8 cellular contexts compared by ENCODE assay signal in the genomic region with DNA sequence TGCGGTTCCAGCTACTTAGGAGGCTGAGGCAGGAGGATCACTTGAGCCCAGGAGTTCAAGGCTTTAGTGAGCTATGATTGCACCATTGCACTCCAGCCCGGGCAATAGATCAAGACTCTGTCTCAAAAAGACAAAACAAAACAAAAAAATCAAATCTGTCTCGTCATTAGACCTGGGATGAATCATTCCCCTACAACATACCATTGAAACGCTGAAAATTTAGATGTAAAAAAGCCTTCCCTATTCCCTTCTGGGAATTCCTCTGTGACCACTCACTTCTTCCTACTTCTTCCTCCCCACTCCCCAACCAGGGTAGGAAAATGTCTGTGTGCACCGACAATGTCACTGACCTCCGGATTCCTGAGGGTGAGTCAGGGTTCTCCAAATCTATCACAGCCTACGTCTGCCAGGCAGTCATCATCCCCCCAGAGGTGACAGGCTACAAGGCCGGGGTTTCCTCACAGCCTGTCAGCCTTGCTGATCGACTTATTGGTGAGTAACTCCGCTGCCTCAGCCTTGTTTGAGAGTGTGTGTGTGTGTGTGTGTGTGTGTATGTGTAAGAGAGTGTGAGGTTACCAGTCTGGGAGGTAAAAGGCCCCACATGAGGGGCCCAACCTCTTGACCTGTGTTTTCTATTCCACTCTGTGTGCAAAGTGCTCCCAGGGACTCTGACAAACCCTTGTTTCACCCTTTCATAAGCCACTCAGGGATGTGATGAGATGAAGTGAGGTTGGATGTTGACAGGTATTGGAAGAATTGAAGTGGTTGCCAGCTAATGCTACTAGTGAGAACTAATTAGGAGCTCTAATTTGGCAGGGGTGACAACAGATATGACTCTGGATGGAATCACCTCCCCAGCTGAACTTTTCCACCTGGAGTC. TPM values are rescaled to one million over a fixed set of nuclear protein-coding genes. Genes with fewer than 3 reads are reported as not detected.
A peak's percentile ranks its signal among the peaks of the same experiment; 100 is the strongest.
DNase-seq lines count a peak whose midpoint lies in the region; ATAC-seq and TF ChIP-seq lines count a peak whose summit lies in the region.

No MANE protein-coding gene starts in this region.

- peak overlapping the region; percentile 89 for H3K27ac ChIP-seq in PC-9

- no peaks in the 10 kb centered on the region for H3K27me3 Mint-ChIP-seq in osteocyte (ENCODE audit: unreplicated experiment)

- no peaks in the 10 kb centered on the region for H3K9me3 ChIP-seq in PC-9 (ENCODE audit: insufficient read depth, low read depth)

- no peaks in the 10 kb centered on the region for H3K9me3 Mint-ChIP-seq in osteocyte (ENCODE audit: unreplicated experiment)

- TF ChIP-seq CTCF in PC-9 (conservative IDR thresholded peaks at IDR 0.05), result no peak
- no peak for TF ChIP-seq CTCF in osteocyte (IDR thresholded peaks at IDR 0.05)

- no peak overlapping the region for H3K4me3 ChIP-seq in PC-9

- POLR2A ChIA-PET in PC-9 (lab: Charles Lee; ENCODE audit: unreplicated experiment), result interaction anchor here (0.6 to 0.8 kb wide), 4 partner anchors 9 to 680 kb away, joined by 4 to 16 read pairs (median 6); no protein-coding TSS in a partner anchor

- H3F3A ChIP-seq in PC-9 (ENCODE audit: insufficient read depth, low read depth), result peaks cover 27% of the 10 kb centered on the region

- intact Hi-C loops in PC-9 (cut with micrococcal nuclease; ENCODE audit: unreplicated experiment), result loop anchor here (1.0 to 2.0 kb wide), 3 partner anchors 17 to 85 kb away; a partner anchor contains a TSS

- CTCF ChIA-PET in PC-9 (lab: Charles Lee), result no interaction called here

- TSS peak; percentile 78 for BruUV-seq in PC-9 (replicated peaks; lab: Mats Ljungman, UMichigan)

- peak; percentile 79 for DNase-seq in ELF-1 (ENCODE audit: low read depth, low spot score)
- peak; percentile 81 to 100 for DNase-seq in PC-9
- DNase-seq in osteocyte (ENCODE audit: extremely low spot score, unreplicated experiment), result no peak
- no peak for DNase-seq in T-helper 9 cell
- no peak for DNase-seq in NCI-H510A (lab: John Stamatoyannopoulos, UW)
- DNase-seq in NCI-H1436 (lab: John Stamatoyannopoulos, UW), result no peak
- no peak for DNase-seq in NCI-H2029 (lab: John Stamatoyannopoulos, UW)

- ATAC-seq in esophagus mucosa, result peak; percentile 78

- no peak overlapping the region for H2AFZ ChIP-seq in PC-9

- H3K4me3 Mint-ChIP-seq in osteocyte (ENCODE audit: unreplicated experiment), result peak overlapping the region; percentile 0

- H3K9me2 ChIP-seq in PC-9 (ENCODE audit: insufficient read depth), result no peaks in the 10 kb centered on the region

- peak overlapping the region; percentile 83 for H3K27ac Mint-ChIP-seq in osteocyte (ENCODE audit: unreplicated experiment)

- H3K4me2 ChIP-seq in PC-9, result peak overlapping the region; percentile 56

- H3K36me3 ChIP-seq in PC-9 (ENCODE audit: low read depth), result no peaks in the 10 kb centered on the region

- peaks cover 31% of the 10 kb centered on the region for H3K4me1 Mint-ChIP-seq in osteocyte (ENCODE audit: unreplicated experiment)

- H3K79me2 ChIP-seq in PC-9 (ENCODE audit: low read depth), result no peaks in the 10 kb centered on the region

- H3K4me1 ChIP-seq in PC-9 (replicated peaks; ENCODE audit: insufficient read depth), result peaks cover 24% of the 10 kb centered on the region

- no peaks in the 10 kb centered on the region for H4K20me1 ChIP-seq in PC-9 (ENCODE audit: insufficient read depth)

- no peaks in the 10 kb centered on the region for H3K27me3 ChIP-seq in PC-9 (ENCODE audit: insufficient read depth, low read depth)

- H3K36me3 Mint-ChIP-seq in osteocyte (ENCODE audit: unreplicated experiment), result no peaks in the 10 kb centered on the region

RNA-seq across cellular contexts. Expression of gene SARS1, which starts 16.3 kb away (rescaled TPM):
- total RNA-seq in PC-9 (2021) (206 and 279 TPM in 2 replicates), esophagus mucosa (154 TPM), osteocyte (364 and 396 TPM in 2 replicates)

RNA-seq across cellular contexts. Expression of gene CELSR2, which starts 51.9 kb away (rescaled TPM):
- total RNA-seq in PC-9 (2021) (19.0 and 19.5 TPM in 2 replicates), esophagus mucosa (41.6 TPM), osteocyte (10.3 and 10.5 TPM in 2 replicates)

Comparison
In these comparisons a context has a peak if more than half of its experiments do, and no peak if none do; other contexts are left out.
1. DNase-seq: peak in ELF-1 (single experiment) and PC-9 (2 of 2); none in osteocyte (single experiment), T-helper 9 cell (single experiment), NCI-H510A (single experiment), NCI-H1436 (single experiment) and NCI-H2029 (single experiment).